ENCODE assay signal across 2 cellular contexts in genomic region chr4:143857391-143858336, GRCh38.
A peak's percentile ranks its signal among the peaks of the same experiment; 100 is the strongest.
TF ChIP-seq lines count a peak whose summit lies in the region.

No MANE protein-coding gene starts in this region.

TF ChIP-seq in HEK293, 187 proteins besides CTCF, POLR2A, EP300 and RAD21 (continued from another document):
- TF ChIP-seq KLF16 (tag by site-specific recombination; IDR thresholded peaks at IDR 0.05) (peak; percentile 40; the same call in 1 of the 2 replicates), OSR2 (tag by site-specific recombination; IDR thresholded peaks at IDR 0.05) (peak; percentile 67), KLF10 (tag by site-specific recombination; IDR thresholded peaks at IDR 0.05) (peak; percentile 62; the same call in 1 of the 2 replicates), FEZF1 (tag by site-specific recombination; IDR thresholded peaks at IDR 0.05) (peak; percentile 29; the same call in 1 of the 2 replicates), OVOL3 (tag by site-specific recombination; IDR thresholded peaks at IDR 0.05) (0 out of 2 replicates have a peak, but pooled peaks have one; percentile 51), ZBTB17 (tag by site-specific recombination; IDR thresholded peaks at IDR 0.05) (peak; percentile 50; the same call in 1 of the 2 replicates), BCL11B (tag by site-specific recombination; IDR thresholded peaks at IDR 0.05; ENCODE audit: low read depth) (peak; percentile 92), ZNF362 (tag by site-specific recombination; IDR thresholded peaks at IDR 0.05) (peak; percentile 60; the same call in 1 of the 2 replicates), ZNF366 (tag by site-specific recombination; conservative IDR thresholded peaks at IDR 0.05) (peak; percentile 56), GLIS1 (tag by site-specific recombination; IDR thresholded peaks at IDR 0.05) (peak; percentile 68), HIC1 (tag by site-specific recombination; IDR thresholded peaks at IDR 0.05) (peak; percentile 59; the same call in 1 of the 2 replicates), ZNF843 (tag by site-specific recombination; IDR thresholded peaks at IDR 0.05) (0 out of 2 replicates have a peak, but pooled peaks have one; percentile 37)

TF ChIP-seq in K562, 482 proteins besides CTCF, POLR2A, EP300 and RAD21 (continued from another document):
- TF ChIP-seq CBFA2T3 (IDR thresholded peaks at IDR 0.05) (peak; percentile 53), TCF3 (CRISPR knock-in tag; IDR thresholded peaks at IDR 0.05) (0 out of 2 replicates have a peak, but pooled peaks have one; percentile 35), MEIS2 (IDR thresholded peaks at IDR 0.05; ENCODE audit: partially characterized antibody) (peak; percentile 77)
